22 cellular contexts compared by ENCODE assay signal in the genomic region with DNA sequence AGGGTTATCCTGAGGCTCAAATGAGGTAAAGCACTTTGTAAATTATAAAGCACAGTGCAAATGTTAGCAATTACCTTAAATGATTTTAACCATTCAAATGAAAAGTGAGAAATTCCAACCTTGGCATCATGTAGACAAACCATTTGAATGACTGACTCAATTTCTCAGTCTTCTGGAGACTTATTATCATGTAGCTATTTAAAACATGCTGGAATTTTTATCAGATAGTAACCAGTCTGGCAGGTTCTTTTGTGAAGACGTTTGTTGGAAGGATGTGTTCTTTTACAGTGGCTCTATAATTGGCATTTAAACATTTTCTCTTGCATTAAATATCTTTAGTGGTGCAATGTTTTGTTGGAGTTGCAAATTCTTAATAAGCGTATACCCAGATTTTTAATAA.
DNase-seq lines count a peak whose midpoint lies in the region; ATAC-seq and TF ChIP-seq lines count a peak whose summit lies in the region.
"Had no signal": no experiment of that assay in that cellular context is flagged by ENCODE, and none has a peak within 500 bp of the region (broad histone marks: within the 10 kb centered on the region; RNA-seq: fewer than 3 reads in every experiment).

No MANE protein-coding gene starts in this region.

- H3K4me1 Mint-ChIP-seq in mesothelial cell of epicardium, result peaks cover 14% of the 10 kb centered on the region
- H3K4me1 Mint-ChIP-seq: CD8-positive, alpha-beta memory T cell; T-helper 17 cell had no signal

- H3K4me3 ChIP-seq in SK-N-MC, result no peak overlapping the region
- no peak overlapping the region for H3K4me3 ChIP-seq in transverse colon
- H3K4me3 ChIP-seq: K562, SJCRH30 had no signal

- H3K9me3 Mint-ChIP-seq in mesothelial cell of epicardium, result no peaks in the 10 kb centered on the region

- H3K36me3 Mint-ChIP-seq in mesothelial cell of epicardium, result no peaks in the 10 kb centered on the region
- H3K36me3 Mint-ChIP-seq: CD8-positive, alpha-beta memory T cell had no signal

- 54 to 67% methylated on average over 2 of the region's 2 CpGs for WGBS in transverse colon (ENCODE audit: low coverage in 1 of 2), 2 donors

- intact Hi-C loops in transverse colon (cut with DNase I; ENCODE audit: low total_unique reads), result no loop called here

- no peak for TF ChIP-seq EP300 in transverse colon (IDR thresholded peaks at IDR 0.05; ENCODE audit: low read depth)

- no peaks in the 10 kb centered on the region for H3K27me3 Mint-ChIP-seq in mesothelial cell of epicardium (ENCODE audit: low read depth)
- H3K27me3 Mint-ChIP-seq: CD8-positive, alpha-beta memory T cell; T-helper 17 cell had no signal

- no peak for TF ChIP-seq POLR2A in transverse colon (IDR thresholded peaks at IDR 0.05)

- H3K36me3 ChIP-seq in SK-N-MC (ENCODE audit: insufficient read depth, low read length) (no peaks in the 10 kb centered on the region), transverse colon (no peaks in the 10 kb centered on the region)
- H3K36me3 ChIP-seq: SJCRH30 had no signal

- H3K27ac Mint-ChIP-seq in mesothelial cell of epicardium, result peak overlapping the region; percentile 49
- H3K27ac Mint-ChIP-seq: CD8-positive, alpha-beta memory T cell; T-helper 17 cell had no signal

- peak overlapping the region; percentile 44; the same call in 1 of the 2 replicates for H3K27ac ChIP-seq in SK-N-MC
- H3K27ac ChIP-seq in transverse colon, result no peak overlapping the region
- H3K27ac ChIP-seq: C4-2B, SJCRH30 had no signal

- no peak for ATAC-seq in HG03159 (IDR thresholded peaks at IDR 0.05; ENCODE audit: unreplicated experiment)
- ATAC-seq in HG02870 (IDR thresholded peaks at IDR 0.05; ENCODE audit: unreplicated experiment), result no peak
- ATAC-seq: HepG2, K562, T-helper 17 cell had no signal

- no peaks in the 10 kb centered on the region for H3K27me3 ChIP-seq in transverse colon
- H3K27me3 ChIP-seq: SJCRH30 had no signal

- H3K9ac ChIP-seq in SK-N-MC (ENCODE audit: insufficient read length), result no peak overlapping the region

- no peaks in the 10 kb centered on the region for H3K4me1 ChIP-seq in transverse colon
- H3K4me1 ChIP-seq: SJCRH30 had no signal

- TF ChIP-seq CTCF in mesothelial cell of epicardium (IDR thresholded peaks at IDR 0.05; ENCODE audit: unreplicated experiment) (no peak), transverse colon (IDR thresholded peaks at IDR 0.05) (no peak)

- H3K4me3 Mint-ChIP-seq in mesothelial cell of epicardium, result no peak overlapping the region
- H3K4me3 Mint-ChIP-seq: CD8-positive, alpha-beta memory T cell; T-helper 17 cell had no signal

- DNase-seq in NCI-H2196 (lab: John Stamatoyannopoulos, UW; ENCODE audit: unreplicated experiment) (peak; percentile 6), NCI-H2196 treated with DMSO at 0.1 percent for 48 hours (lab: John Stamatoyannopoulos, UW; ENCODE audit: unreplicated experiment) (no peak), NCI-H1048 (lab: John Stamatoyannopoulos, UW) (peak; percentile 11), SK-N-MC (ENCODE audit: low read depth, low spot score) (no peak), mesothelial cell of epicardium (ENCODE audit: low spot score in 2 of 2, unreplicated experiment in 2 of 2) (no peak), transverse colon (no peak)
- DNase-seq: 8988T; AML-193; Calu3; CD8-positive, alpha-beta memory T cell; EL; GF-D8; NCI-H1105; NCI-H146; NCI-H2029 treated with DMSO at 0.1 percent for 48 hours; SJCRH30; T-helper 17 cell had no signal

- no peaks in the 10 kb centered on the region for H3K9me3 ChIP-seq in SK-N-MC (ENCODE audit: low read depth, low read length)
- no peaks in the 10 kb centered on the region for H3K9me3 ChIP-seq in transverse colon
- H3K9me3 ChIP-seq: SJCRH30 had no signal

- in situ Hi-C loops in transverse colon (cut with MboI; ENCODE audit: low pct_ligation_motif_present in 1 of 4, low pct_unique_long_range_greater_than_20kb in 1 of 4, low sequenced_read_pairs in 3 of 4), result no loop called here

Comparison
In these comparisons a context has a peak if more than half of its experiments do, and no peak if none do; other contexts are left out.
1. DNase-seq: peak in NCI-H2196 (single experiment) and NCI-H1048 (single experiment); none in NCI-H2196 treated with DMSO at 0.1 percent for 48 hours (single experiment), SK-N-MC (single experiment), mesothelial cell of epicardium (0 of 2) and transverse colon (single experiment).